In the genomic region with DNA sequence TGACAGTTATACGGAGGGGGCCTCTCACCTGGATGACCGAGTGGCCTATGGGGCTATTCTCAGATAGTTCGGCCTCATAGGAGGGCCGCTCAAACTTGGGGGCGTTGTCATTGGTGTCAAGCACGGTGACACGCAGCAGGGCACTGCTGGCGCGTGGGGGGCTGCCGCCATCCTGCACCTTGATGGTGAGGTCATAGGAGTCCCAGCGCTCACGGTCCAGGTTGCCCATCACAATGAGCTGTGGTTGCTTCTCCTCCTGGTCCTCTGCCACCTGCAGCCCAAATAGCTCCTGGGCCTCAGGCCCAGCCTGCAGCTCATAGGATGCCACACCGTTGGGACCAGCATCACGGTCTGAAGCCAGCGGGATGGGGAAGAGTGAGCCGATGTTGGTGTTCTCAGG, we compare ENCODE assay signal across 18 cellular contexts. TPM values are rescaled to one million over a fixed set of nuclear protein-coding genes. Genes with fewer than 3 reads are reported as not detected.
DNase-seq lines count a peak whose midpoint lies in the region; TF ChIP-seq lines count a peak whose summit lies in the region.
"Had no signal": no experiment of that assay in that cellular context is flagged by ENCODE, and none has a peak within 500 bp of the region (broad histone marks: within the 10 kb centered on the region; RNA-seq: fewer than 3 reads in every experiment).

No MANE protein-coding gene starts in this region.

- H3K27ac ChIP-seq in Peyer's patch (peak overlapping the region in 3 of 4 donors; percentile 55 to 95 (median 92)), dorsolateral prefrontal cortex (peak overlapping the region in 30 of 59 donors; percentile 16 to 91 (median 70)), muscle layer of duodenum (ENCODE audit: low read length) (peak overlapping the region; percentile 64), temporal lobe (ENCODE audit: low read depth, low read length) (peak overlapping the region; percentile 23)
- H3K27ac ChIP-seq: C4-2B, SJSA1 had no signal

- H3K9me3 ChIP-seq in Peyer's patch (no peaks in the 10 kb centered on the region), muscle layer of duodenum (ENCODE audit: control insufficient read depth in 1 of 2, low read length in 2 of 2) (no peaks in the 10 kb centered on the region)
- H3K9me3 ChIP-seq: SJSA1 had no signal

- intact Hi-C loops in dorsolateral prefrontal cortex (cut with DNase I), result no loop called here

- H3K4me1 ChIP-seq in Peyer's patch (peaks cover 0 to 69% (median 12%) of the 10 kb centered on the region in 4 donors), muscle layer of duodenum (ENCODE audit: control insufficient read depth in 1 of 2, insufficient read depth in 2 of 2, low read length in 2 of 2) (peaks cover 0 to 22% of the 10 kb centered on the region in 2 donors)
- H3K4me1 ChIP-seq: SJSA1 had no signal

- peaks cover 0 to 33% (median 0%) of the 10 kb centered on the region in 3 donors for H3K36me3 ChIP-seq in Peyer's patch
- peaks cover 5 to 14% of the 10 kb centered on the region in 2 donors for H3K36me3 ChIP-seq in muscle layer of duodenum (ENCODE audit: control insufficient read depth in 1 of 2, insufficient read depth in 2 of 2, low read length in 2 of 2)
- H3K36me3 ChIP-seq: SJSA1 had no signal

- no peak for TF ChIP-seq POLR2A in Peyer's patch (IDR thresholded peaks at IDR 0.05)

- H3K27me3 ChIP-seq in Peyer's patch, result no peaks in the 10 kb centered on the region
- no peaks in the 10 kb centered on the region for H3K27me3 ChIP-seq in dorsolateral prefrontal cortex
- no peaks in the 10 kb centered on the region for H3K27me3 ChIP-seq in muscle layer of duodenum (ENCODE audit: low read depth, low read length)

- H3K4me3 ChIP-seq in Peyer's patch (no peak overlapping the region), dorsolateral prefrontal cortex (peak overlapping the region in 1 of 59 donors; percentile 0), muscle layer of duodenum (ENCODE audit: low read depth in 1 of 2, low read length in 2 of 2) (no peak overlapping the region)
- H3K4me3 ChIP-seq: SJSA1 had no signal

- no peak for DNase-seq in Peyer's patch
- DNase-seq in dorsolateral prefrontal cortex, result peak in 1 of 10 donors; percentile 24
- DNase-seq in stimulated activated naive CD4-positive, alpha-beta T cell treated with Interleukin-2 at 50 U/mL for 16 hours (lab: John Stamatoyannopoulos, UW), result no peak
- DNase-seq in NCI-H187 (lab: John Stamatoyannopoulos, UW), result no peak
- no peak for DNase-seq in NCI-H1105 treated with DMSO at 0.1 percent for 48 hours (lab: John Stamatoyannopoulos, UW)
- DNase-seq: AML-193, DND-41, H7, KBM-7, MV-4-11, NCI-H1417, NCI-H1930, NCI-H345, NCI-H524 treated with DMSO at 0.1 percent for 48 hours had no signal

- TF ChIP-seq CTCF in Peyer's patch (IDR thresholded peaks at IDR 0.05) (no peak), dorsolateral prefrontal cortex (IDR thresholded peaks at IDR 0.05 in 54 of 56, conservative IDR thresholded peaks at IDR 0.05 in 2 of 56; ENCODE audit: low read depth in 1 of 56, partially characterized antibody in 56 of 56) (no peak)

RNA-seq across cellular contexts. Expression of a gene that starts 9.7 kb away (rescaled TPM):
- total RNA-seq in Peyer's patch (100 to 1,000 TPM in 3 of 4 donors, 10 to 100 TPM in 1; 64.4 to 169 (median 164) TPM), dorsolateral prefrontal cortex (100 to 1,000 TPM in 12 of 120 experiments, 10 to 100 TPM in 108; 37.8 to 132 (median 87.1) TPM), temporal lobe (49.2 TPM)

RNA-seq across cellular contexts. Expression of a gene that starts 55.1 kb away (rescaled TPM):
- total RNA-seq in Peyer's patch (100 to 1,000 TPM in 2 of 4 donors, 10 to 100 TPM in 2; 76.0 to 144 (median 96.0) TPM), dorsolateral prefrontal cortex (100 to 1,000 TPM in 11 of 120 experiments, 10 to 100 TPM in 109; 54.4 to 110 (median 82.7) TPM), temporal lobe (34.4 TPM)

Comparison
In these comparisons a context has a peak if more than half of its experiments do, and no peak if none do; other contexts are left out.
1. H3K27ac ChIP-seq: peak in every context shown above with its lines; median percentile 92 in Peyer's patch; 70 in dorsolateral prefrontal cortex; 64 in muscle layer of duodenum; 23 in temporal lobe.